Comparison of ENCODE assay signal across 14 cellular contexts in genomic region chr4:159171287-159171686, GRCh38.
DNase-seq lines count a peak whose midpoint lies in the region; ATAC-seq and TF ChIP-seq lines count a peak whose summit lies in the region.
"Had no signal": no experiment of that assay in that cellular context is flagged by ENCODE, and none has a peak within 500 bp of the region (broad histone marks: within the 10 kb centered on the region; RNA-seq: fewer than 3 reads in every experiment).

No MANE protein-coding gene starts in this region.

- ATAC-seq in foreskin keratinocyte (peak; percentile 88), HG02642 (IDR thresholded peaks at IDR 0.05; ENCODE audit: poor library complexity, unreplicated experiment) (no peak)

- DNase-seq in A172 (ENCODE audit: low spot score) (peak; percentile 13), ACHN (peak; percentile 27), NCI-H226 (peak; percentile 16), foreskin keratinocyte (peak; percentile 32 to 54), foreskin melanocyte (no peak), iPS-NIHi11 (ENCODE audit: low spot score) (no peak)
- DNase-seq: Karpas-422, mesendoderm, NCI-H187, NCI-H524 treated with DMSO at 0.1 percent for 48 hours, PC-9 had no signal

- H3K27ac ChIP-seq in foreskin keratinocyte = no peak overlapping the region
- H3K27ac ChIP-seq: BLaER1 treated with 17β-estradiol and CSF1 and Interleukin-3, amounts not matched to agents 10 nM and 100 nM; PC-9; thoracic aorta had no signal

- in situ Hi-C loops in ACHN (cut with HindIII; ENCODE audit: low pct_ligation_motif_present, low pct_unique_long_range_greater_than_20kb, low sequenced_read_pairs) = no loop called here

- peaks cover 11% of the 10 kb centered on the region for H3K4me1 ChIP-seq in foreskin keratinocyte

- no peaks in the 10 kb centered on the region for H3K27me3 ChIP-seq in foreskin keratinocyte
- H3K27me3 ChIP-seq: BLaER1 treated with 17β-estradiol and CSF1 and Interleukin-3, amounts not matched to agents 10 nM and 100 nM had no signal

- TF ChIP-seq CTCF in foreskin keratinocyte (conservative IDR thresholded peaks at IDR 0.05) = no peak

Comparison
In these comparisons a context has a peak if more than half of its experiments do, and no peak if none do; other contexts are left out.
1. DNase-seq: peak in A172 (single experiment), ACHN (single experiment), NCI-H226 (single experiment) and foreskin keratinocyte (2 of 2); none in foreskin melanocyte (single experiment) and iPS-NIHi11 (single experiment).